In genomic region chr17:21705021-21705601, GRCh38 we compare ENCODE assay signal across 22 cellular contexts. TPM values are rescaled to one million over a fixed set of nuclear protein-coding genes. Genes with fewer than 3 reads are reported as not detected.
DNase-seq lines count a peak whose midpoint lies in the region; ATAC-seq, FAIRE-seq and TF ChIP-seq lines count a peak whose summit lies in the region.
"Had no signal": no experiment of that assay in that cellular context is flagged by ENCODE, and none has a peak within 500 bp of the region (broad histone marks: within the 10 kb centered on the region; RNA-seq: fewer than 3 reads in every experiment).

No MANE protein-coding gene starts in this region.

- H3K27me3 ChIP-seq in SK-N-SH (ENCODE audit: insufficient read depth) (peaks cover 17% of the 10 kb centered on the region; the same call in 1 of the 2 replicates), Karpas-422 (ENCODE audit: low read length) (no peaks in the 10 kb centered on the region)

- CTCF ChIA-PET in SK-N-SH (lab: Yijun Ruan, JAX) = no interaction called here

- no peaks in the 10 kb centered on the region for H3K36me3 ChIP-seq in SK-N-SH (replicated peaks in 1 of 2; ENCODE audit: control insufficient read depth in 1 of 2, insufficient read depth in 2 of 2, low read length in 1 of 2)
- no peaks in the 10 kb centered on the region for H3K36me3 ChIP-seq in Karpas-422 (ENCODE audit: insufficient read depth, low read length)
- no peaks in the 10 kb centered on the region for H3K36me3 ChIP-seq in kidney (ENCODE audit: control insufficient read depth in 1 of 2, insufficient read depth in 2 of 2, low read length in 2 of 2)

- peak; percentile 8; the same call in 1 of the 3 replicates for ATAC-seq in SK-N-SH treated with all-trans-retinoic acid at 6 μM for 48 hours
- no peak for ATAC-seq in sciatic nerve
- no peak for ATAC-seq in HG02981 (IDR thresholded peaks at IDR 0.05; ENCODE audit: unreplicated experiment)
- ATAC-seq: GM23338 had no signal

- no peak for TF ChIP-seq CTCF in SK-N-SH (IDR thresholded peaks at IDR 0.05)
- TF ChIP-seq CTCF in kidney (IDR thresholded peaks at IDR 0.05; ENCODE audit: borderline replicate concordance, extremely low read depth, insufficient read depth) = no peak

- DNase-seq in SK-N-SH (no peak), Karpas-422 (peak; percentile 16), kidney (peak; percentile 49), sciatic nerve (ENCODE audit: low spot score) (peak; percentile 47), NAMALWA (ENCODE audit: low spot score) (no peak), occipital lobe (lab: John Stamatoyannopoulos, UW) (no peak)
- DNase-seq: CD8-positive, alpha-beta T cell; COR-L47; DMS153; DMS79 treated with DMSO at 0.1 percent for 48 hours; EL; H7 had no signal

- H3K9me2 ChIP-seq in SK-N-SH (no peaks in the 10 kb centered on the region), Karpas-422 (replicated peaks; ENCODE audit: insufficient read depth, low read length) (no peaks in the 10 kb centered on the region)

- H3K4me2 ChIP-seq in SK-N-SH (no peak overlapping the region), Karpas-422 (ENCODE audit: low read depth, low read length, poor library complexity, severe bottlenecking) (no peak overlapping the region)
- H3K4me2 ChIP-seq: GM23338 had no signal

- H4K20me1 ChIP-seq in SK-N-SH (ENCODE audit: insufficient read depth) = no peaks in the 10 kb centered on the region
- H4K20me1 ChIP-seq in Karpas-422 (ENCODE audit: insufficient read depth, low read depth, low read length) = no peaks in the 10 kb centered on the region

- intact Hi-C loops in kidney (cut with DNase I) = no loop called here
- intact Hi-C loops in sciatic nerve (cut with DNase I) = no loop called here

- H3K27ac ChIP-seq in SK-N-SH (ENCODE audit: low read depth in 2 of 2, low read length in 1 of 2) = no peak overlapping the region
- no peak overlapping the region for H3K27ac ChIP-seq in Karpas-422 (ENCODE audit: low read length)
- H3K27ac ChIP-seq in kidney (ENCODE audit: low read depth in 2 of 2, low read length in 2 of 2) = no peak overlapping the region
- H3K27ac ChIP-seq: 22Rv1 had no signal

- POLR2A ChIA-PET in SK-N-SH (lab: Yijun Ruan, JAX) = no interaction called here

- H3K4me3 ChIP-seq in SK-N-SH (ENCODE audit: low read depth in 2 of 2, low read length in 1 of 2) (no peak overlapping the region), Karpas-422 (ENCODE audit: low read length) (no peak overlapping the region), kidney (ENCODE audit: low read length in 2 of 2) (no peak overlapping the region)
- H3K4me3 ChIP-seq: GM23338 had no signal

- no peak for TF ChIP-seq RAD21 in SK-N-SH (IDR thresholded peaks at IDR 0.05; ENCODE audit: low read length)

- WGBS in SK-N-SH (ENCODE audit: low lambda C conversion rate) = 14% methylated on average over 13 of the region's 13 CpGs

- no peaks in the 10 kb centered on the region for H3K79me2 ChIP-seq in SK-N-SH (ENCODE audit: insufficient read depth)
- H3K79me2 ChIP-seq in Karpas-422 (ENCODE audit: low read length) = no peaks in the 10 kb centered on the region

- no peaks in the 10 kb centered on the region for H3K9me3 ChIP-seq in SK-N-SH
- no peaks in the 10 kb centered on the region for H3K9me3 ChIP-seq in Karpas-422 (ENCODE audit: low read length)
- no peaks in the 10 kb centered on the region for H3K9me3 ChIP-seq in kidney (ENCODE audit: control insufficient read depth in 1 of 2, low read length in 2 of 2)

- H2AFZ ChIP-seq in SK-N-SH (ENCODE audit: low read depth) (no peak overlapping the region), Karpas-422 (ENCODE audit: low read length) (no peak overlapping the region)
- H2AFZ ChIP-seq: GM23338 had no signal

- H3F3A ChIP-seq in SK-N-SH (replicated peaks; ENCODE audit: insufficient read depth) = no peaks in the 10 kb centered on the region

- no peak overlapping the region for H3K9ac ChIP-seq in SK-N-SH
- no peak overlapping the region for H3K9ac ChIP-seq in Karpas-422 (ENCODE audit: low read length)
- H3K9ac ChIP-seq in kidney (ENCODE audit: low read length in 2 of 2) = no peak overlapping the region

- no peak for FAIRE-seq in kidney (lab: Jason Lieb, UNC)
- FAIRE-seq: D721Med, G401.6, GM12891 had no signal

- TF ChIP-seq EP300 in SK-N-SH (IDR thresholded peaks at IDR 0.05; ENCODE audit: borderline replicate concordance in 1 of 2, low read depth in 1 of 2, low read length in 1 of 2) = no peak

- H3K4me1 ChIP-seq in SK-N-SH (ENCODE audit: control insufficient read depth in 1 of 2, insufficient read depth in 2 of 2, low read depth in 1 of 2, low read length in 1 of 2) (no peaks in the 10 kb centered on the region), Karpas-422 (ENCODE audit: low read length) (no peaks in the 10 kb centered on the region), kidney (ENCODE audit: control insufficient read depth in 1 of 2, insufficient read depth in 1 of 2, low read depth in 1 of 2, low read length in 2 of 2) (no peaks in the 10 kb centered on the region)

TF ChIP-seq in SK-N-SH treated with all-trans-retinoic acid at 6 μM for 48 hours, 23 proteins besides CTCF, POLR2A, EP300 and RAD21 (continues in another document):
- no peak for TF ChIP-seq ARNTL (CRISPR knock-in tag; IDR thresholded peaks at IDR 0.05; ENCODE audit: borderline replicate concordance, low read depth)
- no peak for TF ChIP-seq CSDC2 (CRISPR knock-in tag; IDR thresholded peaks at IDR 0.05)
- no peak for TF ChIP-seq GLIS3 (CRISPR knock-in tag; IDR thresholded peaks at IDR 0.05)
- no peak for TF ChIP-seq ZC3H10 (CRISPR knock-in tag; IDR thresholded peaks at IDR 0.05)
- TF ChIP-seq RARB (CRISPR knock-in tag; IDR thresholded peaks at IDR 0.05) = no peak
- TF ChIP-seq CSRNP3 (CRISPR knock-in tag; IDR thresholded peaks at IDR 0.05) = no peak

TF ChIP-seq in SK-N-SH, 30 proteins besides CTCF, POLR2A, EP300 and RAD21:
- TF ChIP-seq PBX3 (IDR thresholded peaks at IDR 0.05) = no peak
- no peak for TF ChIP-seq RXRA (IDR thresholded peaks at IDR 0.05; ENCODE audit: borderline replicate concordance, low read depth)
- no peak for TF ChIP-seq POLR2AphosphoS5 (IDR thresholded peaks at IDR 0.05; ENCODE audit: low read depth, low read length)
- no peak for TF ChIP-seq JUND (IDR thresholded peaks at IDR 0.05)
- no peak for TF ChIP-seq ZBTB33 (IDR thresholded peaks at IDR 0.05; ENCODE audit: borderline replicate concordance, low read depth)
- no peak for TF ChIP-seq NRF1 (IDR thresholded peaks at IDR 0.05; ENCODE audit: low read depth, low read length)
- TF ChIP-seq NFIC (IDR thresholded peaks at IDR 0.05; ENCODE audit: borderline replicate concordance) = no peak
- no peak for TF ChIP-seq FOSL2 (IDR thresholded peaks at IDR 0.05; ENCODE audit: borderline replicate concordance, low read depth)
- TF ChIP-seq MAX (IDR thresholded peaks at IDR 0.05; ENCODE audit: low read depth) = no peak
- no peak for TF ChIP-seq EZH2phosphoT487 (IDR thresholded peaks at IDR 0.05; ENCODE audit: borderline replicate concordance, low read depth)
- no peak for TF ChIP-seq FOXJ3 (CRISPR knock-in tag; IDR thresholded peaks at IDR 0.05)
- TF ChIP-seq IRF3 (IDR thresholded peaks at IDR 0.05; ENCODE audit: low read depth, low read length) = no peak
- TF ChIP-seq MXI1 (IDR thresholded peaks at IDR 0.05; ENCODE audit: low read depth, low read length) = no peak
- no peak for TF ChIP-seq YY1 (IDR thresholded peaks at IDR 0.05; ENCODE audit: low read depth)

RNA-seq across cellular contexts. Expression of gene KCNJ18, which starts 12.8 kb away (rescaled TPM):
- polyA plus RNA-seq in SK-N-SH (2012; rRNA removed) (not detected in 2 replicates), kidney (ENCODE audit: insufficient read depth, low read depth, low replicate concordance) (not detected)
- polyA plus RNA-seq in SK-N-SH (2012; cell fraction: cytosol; rRNA removed) = not detected in 2 replicates
- polyA plus RNA-seq in SK-N-SH (2012; cell fraction: nucleus; rRNA removed) = not detected in 2 replicates
- not detected in 2 replicates for total RNA-seq in Karpas-422 (2014; rRNA removed; shearing (Covaris generic); ENCODE audit: low replicate concordance)
- total RNA-seq in kidney (not detected), sciatic nerve (not detected), occipital lobe (not detected)
- total RNA-seq: A673; CD8-positive, alpha-beta T cell; GM23338; H7 had no signal
- polyA plus RNA-seq: BJ, CD14-positive monocyte, GM23338 had no signal

Comparison
In these comparisons a context has a peak if more than half of its experiments do, and no peak if none do; other contexts are left out.
1. DNase-seq: peak in Karpas-422 (single experiment), kidney (single experiment) and sciatic nerve (single experiment); none in SK-N-SH (single experiment), NAMALWA (single experiment) and occipital lobe (single experiment).